8 cellular contexts compared by ENCODE assay signal in genomic region chr1:225447649-225448048, GRCh38. TPM values are rescaled to one million over a fixed set of nuclear protein-coding genes. Genes with fewer than 3 reads are reported as not detected.
DNase-seq lines count a peak whose midpoint lies in the region; ATAC-seq and TF ChIP-seq lines count a peak whose summit lies in the region.

No MANE protein-coding gene starts in this region.

- H3K27ac ChIP-seq in left ventricle myocardium inferior (replicated peaks): peak overlapping the region; percentile 89

- ATAC-seq in GM18505 (IDR thresholded peaks at IDR 0.05; ENCODE audit: unreplicated experiment): no peak
- no peak for ATAC-seq in activated T-cell treated with anti-CD3 and anti-CD28 coated beads, Interleukin-2, amount 50 U/mL, for 72 hours (replicated peaks in 1 of 2)

- H3K27me3 Mint-ChIP-seq in activated T-cell treated with anti-CD3 and anti-CD28 coated beads, Interleukin-2, amount 50 U/mL, for 72 hours (ENCODE audit: low read depth): no peaks in the 10 kb centered on the region

- no peak overlapping the region for H3K27ac Mint-ChIP-seq in activated T-cell treated with anti-CD3 and anti-CD28 coated beads, Interleukin-2, amount 50 U/mL, for 72 hours

- no peak for TF ChIP-seq POLR2A in GM18505 (IDR thresholded peaks at IDR 0.05; ENCODE audit: borderline replicate concordance, extremely low read depth, insufficient read depth, insufficient read length)

- no peak overlapping the region for H3K4me3 Mint-ChIP-seq in activated T-cell treated with anti-CD3 and anti-CD28 coated beads, Interleukin-2, amount 50 U/mL, for 72 hours

- intact Hi-C loops in left ventricle myocardium inferior (cut with micrococcal nuclease) (no loop called here), posterior cingulate gyrus (cut with DNase I) (no loop called here)

- H3K36me3 ChIP-seq in adipocyte (ENCODE audit: control insufficient read depth, insufficient read depth, low read length, severe bottlenecking): no peaks in the 10 kb centered on the region
- no peaks in the 10 kb centered on the region for H3K36me3 ChIP-seq in left ventricle myocardium inferior

- H3K4me1 ChIP-seq in adipocyte (ENCODE audit: control insufficient read depth, insufficient read depth, low read length) (peaks cover 25% of the 10 kb centered on the region), left ventricle myocardium inferior (peaks cover 64% of the 10 kb centered on the region)

- H3K4me3 ChIP-seq in adipocyte (ENCODE audit: low read length) (peak overlapping the region; percentile 34), left ventricle myocardium inferior (no peak overlapping the region)

- no peaks in the 10 kb centered on the region for H3K9me3 Mint-ChIP-seq in activated T-cell treated with anti-CD3 and anti-CD28 coated beads, Interleukin-2, amount 50 U/mL, for 72 hours

- H3K9ac ChIP-seq in adipocyte (ENCODE audit: low read length): peak overlapping the region; percentile 64

- H3K36me3 Mint-ChIP-seq in activated T-cell treated with anti-CD3 and anti-CD28 coated beads, Interleukin-2, amount 50 U/mL, for 72 hours (ENCODE audit: insufficient read depth in 2 of 2): peaks cover under 1 to 3% of the 10 kb centered on the region in 2 donors

- DNase-seq in CD1c-positive myeloid dendritic cell (ENCODE audit: extremely low spot score): peak; percentile 30
- no peak for DNase-seq in adipocyte (ENCODE audit: low read depth)
- DNase-seq in left ventricle myocardium inferior: no peak
- peak in 7 of 10 donors; percentile 35 to 89 (median 70) for DNase-seq in posterior cingulate gyrus
- no peak for DNase-seq in activated T-cell treated with anti-CD3 and anti-CD28 coated beads, Interleukin-2, amount 50 U/mL, for 1 hour
- no peak for DNase-seq in HT-29 (ENCODE audit: low spot score)
- DNase-seq in activated T-cell treated with anti-CD3 and anti-CD28 coated beads, Interleukin-2, amount 50 U/mL, for 72 hours: no peak

- TF ChIP-seq CTCF in left ventricle myocardium inferior (IDR thresholded peaks at IDR 0.05; ENCODE audit: borderline replicate concordance): no peak

- no peaks in the 10 kb centered on the region for H3K27me3 ChIP-seq in adipocyte (replicated peaks; ENCODE audit: control insufficient read depth, insufficient read depth, low read length)
- no peaks in the 10 kb centered on the region for H3K27me3 ChIP-seq in left ventricle myocardium inferior (ENCODE audit: low read depth)

- peaks cover 59% of the 10 kb centered on the region for H3K4me1 Mint-ChIP-seq in activated T-cell treated with anti-CD3 and anti-CD28 coated beads, Interleukin-2, amount 50 U/mL, for 72 hours (ENCODE audit: low read depth)

- H3K9me3 ChIP-seq in adipocyte (ENCODE audit: control insufficient read depth, low read length) (no peaks in the 10 kb centered on the region), left ventricle myocardium inferior (replicated peaks) (no peaks in the 10 kb centered on the region)

RNA-seq across cellular contexts. Expression of gene LBR, which starts 19.8 kb away (rescaled TPM):
- total RNA-seq in left ventricle myocardium inferior: 8.9 TPM
- 42.9 and 43.9 TPM in 2 replicates for total RNA-seq in HT-29 (2014; rRNA removed; shearing (Covaris generic))
- total RNA-seq in activated T-cell treated with anti-CD3 and anti-CD28 coated beads, Interleukin-2, amount 50 U/mL, for 72 hours: 100 to 1,000 TPM; 152 to 163 TPM

Comparison
In these comparisons a context has a peak if more than half of its experiments do, and no peak if none do; other contexts are left out.
1. DNase-seq: peak in CD1c-positive myeloid dendritic cell (single experiment) and posterior cingulate gyrus (7 of 10); none in adipocyte (single experiment), left ventricle myocardium inferior (single experiment), activated T-cell treated with anti-CD3 and anti-CD28 coated beads, Interleukin-2, amount 50 U/mL, for 1 hour (single experiment), HT-29 (single experiment) and activated T-cell treated with anti-CD3 and anti-CD28 coated beads, Interleukin-2, amount 50 U/mL, for 72 hours (0 of 2).